Comparison of ENCODE assay signal across 24 cellular contexts in the genomic region with DNA sequence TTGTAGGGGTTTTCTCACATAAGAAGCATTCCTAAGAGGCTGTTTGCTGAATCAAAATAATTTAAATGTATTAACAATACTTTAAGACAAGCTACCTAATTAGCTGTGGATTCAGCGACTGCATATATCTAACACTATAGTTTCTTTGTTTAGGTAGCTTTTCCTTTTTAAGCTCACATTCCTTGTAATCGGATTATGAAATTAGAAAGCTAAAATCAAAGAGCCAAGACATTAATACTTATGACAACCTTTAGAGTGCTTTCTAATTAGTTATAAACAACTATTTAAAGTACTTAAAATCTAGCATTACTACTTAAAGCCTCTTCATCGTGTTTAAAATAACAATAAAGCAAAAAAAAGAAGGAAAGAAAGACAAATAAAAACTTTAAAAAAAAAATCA.
"Had no signal": no experiment of that assay in that cellular context is flagged by ENCODE, and none has a peak within 500 bp of the region (broad histone marks: within the 10 kb centered on the region; RNA-seq: fewer than 3 reads in every experiment).

No MANE protein-coding gene starts in this region.

- H3K4me3 Mint-ChIP-seq: activated naive CD8-positive, alpha-beta T cell treated with anti-CD3 and anti-CD28 coated beads for 36 hours; activated T-cell treated with anti-CD3 and anti-CD28 coated beads, Interleukin-2, amount 50 U/mL, for 24 hours; activated T-helper 17 cell treated with anti-CD3 and anti-CD28 coated beads, Interleukin-2, amount 50 U/mL, for 72 hours; central memory CD8-positive, alpha-beta T cell; natural killer cell treated with Interleukin-12 subunit alpha and Interleukin-12 subunit beta and Interleukin-15 and Interleukin-18, amount 100 ng/mL, for 72 hours; stimulated activated effector memory CD8-positive, alpha-beta T cell treated with anti-CD3 and anti-CD28 coated beads, Interleukin-12 subunit alpha, Interleukin-12 subunit beta, amount 100 ng/mL, for 72 hours; stimulated activated naive CD8-positive, alpha-beta T cell treated with anti-CD3 and anti-CD28 coated beads, Interleukin-15, amount 100 ng/mL, for 72 hours had no signal

- H3K27me3 Mint-ChIP-seq: activated naive CD8-positive, alpha-beta T cell treated with anti-CD3 and anti-CD28 coated beads for 36 hours; activated T-cell treated with anti-CD3 and anti-CD28 coated beads, Interleukin-2, amount 50 U/mL, for 24 hours; activated T-helper 17 cell treated with anti-CD3 and anti-CD28 coated beads, Interleukin-2, amount 50 U/mL, for 72 hours; central memory CD8-positive, alpha-beta T cell; natural killer cell treated with Interleukin-12 subunit alpha and Interleukin-12 subunit beta and Interleukin-15 and Interleukin-18, amount 100 ng/mL, for 72 hours; stimulated activated naive CD8-positive, alpha-beta T cell treated with anti-CD3 and anti-CD28 coated beads, Interleukin-15, amount 100 ng/mL, for 72 hours had no signal

- H3K4me1 Mint-ChIP-seq: activated naive CD8-positive, alpha-beta T cell treated with anti-CD3 and anti-CD28 coated beads for 36 hours; activated T-helper 17 cell treated with anti-CD3 and anti-CD28 coated beads, Interleukin-2, amount 50 U/mL, for 72 hours; central memory CD8-positive, alpha-beta T cell; stimulated activated effector memory CD8-positive, alpha-beta T cell treated with anti-CD3 and anti-CD28 coated beads, Interleukin-12 subunit alpha, Interleukin-12 subunit beta, amount 100 ng/mL, for 72 hours had no signal

- H3K27ac ChIP-seq: breast epithelium, colonic mucosa, dorsolateral prefrontal cortex, esophagus squamous epithelium, gastroesophageal sphincter, neutrophil, right lobe of liver, skin epidermis, tibial artery had no signal

- H3K4me1 ChIP-seq: breast epithelium, colonic mucosa, gastroesophageal sphincter, right lobe of liver, tibial artery had no signal

- ATAC-seq: activated T-helper 17 cell treated with anti-CD3 and anti-CD28 coated beads, Interleukin-2, amount 50 U/mL, for 72 hours; gastroesophageal sphincter; left cardiac atrium; natural killer cell treated with Interleukin-12 subunit alpha and Interleukin-12 subunit beta and Interleukin-15 and Interleukin-18, amount 100 ng/mL, for 72 hours; right lobe of liver; stimulated activated effector memory CD8-positive, alpha-beta T cell treated with anti-CD3 and anti-CD28 coated beads, Interleukin-12 subunit alpha, Interleukin-12 subunit beta, amount 100 ng/mL, for 72 hours; stimulated activated naive CD8-positive, alpha-beta T cell treated with anti-CD3 and anti-CD28 coated beads, Interleukin-15, amount 100 ng/mL, for 72 hours had no signal

- H3K4me3 ChIP-seq: breast epithelium, colonic mucosa, dorsolateral prefrontal cortex, esophagus squamous epithelium, gastroesophageal sphincter, right lobe of liver, skin epidermis, tibial artery had no signal

- H3K9me3 ChIP-seq: breast epithelium, colonic mucosa, esophagus squamous epithelium, gastroesophageal sphincter, neutrophil, right lobe of liver, tibial artery had no signal

- DNase-seq: activated CD8-positive, alpha-beta memory T cell treated with anti-CD3 and anti-CD28 coated beads for 24 hours; activated CD8-positive, alpha-beta memory T cell treated with anti-CD3 and anti-CD28 coated beads, Interleukin-2, amount 50 U/mL, for 4 hours; activated naive CD4-positive, alpha-beta T cell; activated naive CD8-positive, alpha-beta T cell treated with anti-CD3 and anti-CD28 coated beads for 36 hours; activated T-cell treated with anti-CD3 and anti-CD28 coated beads, Interleukin-2, amount 50 U/mL, for 24 hours; colonic mucosa; dorsolateral prefrontal cortex; esophagus squamous epithelium; head of caudate nucleus; hypothalamus; left cardiac atrium; right lobe of liver; stimulated activated CD4-positive, alpha-beta T cell treated with anti-CD3 and anti-CD28 coated beads, Interleukin-2, amount 100 ng/mL, for 24 hours; stimulated activated naive CD8-positive, alpha-beta T cell treated with anti-CD3 and anti-CD28 coated beads, Interleukin-15, amount 100 ng/mL, for 72 hours; T-helper 9 cell; tibial artery had no signal

- H3K36me3 Mint-ChIP-seq: activated naive CD8-positive, alpha-beta T cell treated with anti-CD3 and anti-CD28 coated beads for 36 hours; natural killer cell treated with Interleukin-12 subunit alpha and Interleukin-12 subunit beta and Interleukin-15 and Interleukin-18, amount 100 ng/mL, for 72 hours; stimulated activated effector memory CD8-positive, alpha-beta T cell treated with anti-CD3 and anti-CD28 coated beads, Interleukin-12 subunit alpha, Interleukin-12 subunit beta, amount 100 ng/mL, for 72 hours had no signal

- H3K27ac Mint-ChIP-seq: activated naive CD8-positive, alpha-beta T cell treated with anti-CD3 and anti-CD28 coated beads for 36 hours; activated T-cell treated with anti-CD3 and anti-CD28 coated beads, Interleukin-2, amount 50 U/mL, for 24 hours; activated T-helper 17 cell treated with anti-CD3 and anti-CD28 coated beads, Interleukin-2, amount 50 U/mL, for 72 hours; natural killer cell treated with Interleukin-12 subunit alpha and Interleukin-12 subunit beta and Interleukin-15 and Interleukin-18, amount 100 ng/mL, for 72 hours; stimulated activated effector memory CD8-positive, alpha-beta T cell treated with anti-CD3 and anti-CD28 coated beads, Interleukin-12 subunit alpha, Interleukin-12 subunit beta, amount 100 ng/mL, for 72 hours; stimulated activated naive CD8-positive, alpha-beta T cell treated with anti-CD3 and anti-CD28 coated beads, Interleukin-15, amount 100 ng/mL, for 72 hours had no signal

- H3K27me3 ChIP-seq: breast epithelium, colonic mucosa, dorsolateral prefrontal cortex, esophagus squamous epithelium, gastroesophageal sphincter, neutrophil, right lobe of liver, tibial artery had no signal

- H3K36me3 ChIP-seq: breast epithelium, colonic mucosa, gastroesophageal sphincter, neutrophil, right lobe of liver had no signal

- H3K9me3 Mint-ChIP-seq: activated naive CD8-positive, alpha-beta T cell treated with anti-CD3 and anti-CD28 coated beads for 36 hours; activated T-cell treated with anti-CD3 and anti-CD28 coated beads, Interleukin-2, amount 50 U/mL, for 24 hours; activated T-helper 17 cell treated with anti-CD3 and anti-CD28 coated beads, Interleukin-2, amount 50 U/mL, for 72 hours; central memory CD8-positive, alpha-beta T cell; natural killer cell treated with Interleukin-12 subunit alpha and Interleukin-12 subunit beta and Interleukin-15 and Interleukin-18, amount 100 ng/mL, for 72 hours; stimulated activated effector memory CD8-positive, alpha-beta T cell treated with anti-CD3 and anti-CD28 coated beads, Interleukin-12 subunit alpha, Interleukin-12 subunit beta, amount 100 ng/mL, for 72 hours; stimulated activated naive CD8-positive, alpha-beta T cell treated with anti-CD3 and anti-CD28 coated beads, Interleukin-15, amount 100 ng/mL, for 72 hours had no signal
